38 cellular contexts compared by ENCODE assay signal in genomic region chr1:30104551-30104950, GRCh38.
"Had no signal": no experiment of that assay in that cellular context is flagged by ENCODE, and none has a peak within 500 bp of the region (broad histone marks: within the 10 kb centered on the region; RNA-seq: fewer than 3 reads in every experiment).

No MANE protein-coding gene starts in this region.

- H3K4me1 ChIP-seq: adrenal gland, ascending aorta, body of pancreas, breast epithelium had no signal

- H3K4me3 ChIP-seq: adrenal gland, ascending aorta, body of pancreas, breast epithelium, cardiac muscle cell had no signal

- H3K4me3 Mint-ChIP-seq: activated naive CD4-positive, alpha-beta T cell treated with anti-CD3 and anti-CD28 coated beads for 36 hours; activated naive CD4-positive, alpha-beta T cell treated with anti-CD3 and anti-CD28 coated beads, Interleukin-2, amount 10 ng/mL, durations not matched to agents 7 days and 5 days; activated naive CD4-positive, alpha-beta T cell treated with anti-CD3 and anti-CD28 coated beads, Interleukin-2, amount 50 U/mL, for 24 hours; activated naive CD8-positive, alpha-beta T cell; activated naive CD8-positive, alpha-beta T cell treated with anti-CD3 and anti-CD28 coated beads for 36 hours; activated naive CD8-positive, alpha-beta T cell treated with anti-CD3 and anti-CD28 coated beads, Interleukin-2, amount 10 ng/mL, durations not matched to agents 7 days and 5 days; activated naive CD8-positive, alpha-beta T cell treated with anti-CD3 and anti-CD28 coated beads, Interleukin-2, amount 50 U/mL, for 24 hours; activated T-cell treated with anti-CD3 and anti-CD28 coated beads, Interleukin-2, amount 50 U/mL, for 24 hours; activated T-cell treated with anti-CD3 and anti-CD28 coated beads, Interleukin-2, amount 50 U/mL, for 4 hours; activated T-cell treated with anti-CD3 and anti-CD28 coated beads, Interleukin-2, amount 50 U/mL, for 72 hours; activated T-helper 1 cell treated with anti-CD3 and anti-CD28 coated beads, Interleukin-12 subunit alpha, Interleukin-12 subunit beta, Interleukin-2, Interleukin-4 antibody, amounts not matched to agents 30 ng/mL and 10 ng/mL and 1 ng/mL, durations not matched to agents 14 hours and 24 hours and 36 hours; activated T-helper 17 cell treated with anti-CD3 and anti-CD28 coated beads, Interleukin-2, amount 50 U/mL, for 72 hours; brain; central memory CD8-positive, alpha-beta T cell had no signal

- DNase-seq: activated effector memory CD4-positive, alpha-beta T cell treated with anti-CD3 and anti-CD28 coated beads, Interleukin-2, amount 50 U/mL, for 16 hours; activated effector memory CD4-positive, alpha-beta T cell treated with Interleukin-2 at 50 U/mL for 16 hours; activated gamma-delta T cell; activated gamma-delta T cell treated with Interleukin-2 at 50 U/mL for 16 hours; activated naive CD4-positive, alpha-beta T cell; activated naive CD4-positive, alpha-beta T cell treated with anti-CD3 and anti-CD28 coated beads for 36 hours; activated naive CD4-positive, alpha-beta T cell treated with anti-CD3 and anti-CD28 coated beads, Interleukin-2, amount 10 ng/mL, durations not matched to agents 7 days and 5 days; activated naive CD4-positive, alpha-beta T cell treated with anti-CD3 and anti-CD28 coated beads, Interleukin-2, amount 50 U/mL, for 16 hours; activated naive CD4-positive, alpha-beta T cell treated with Interleukin-2 at 50 U/mL for 16 hours; activated naive CD8-positive, alpha-beta T cell treated with anti-CD3 and anti-CD28 coated beads for 36 hours; activated naive CD8-positive, alpha-beta T cell treated with anti-CD3 and anti-CD28 coated beads, Interleukin-2, amount 10 ng/mL, durations not matched to agents 7 days and 5 days; activated naive CD8-positive, alpha-beta T cell treated with anti-CD3 and anti-CD28 coated beads, Interleukin-2, amount 50 U/mL, for 24 hours; activated T-cell treated with anti-CD3 and anti-CD28 coated beads for 4 hours; activated T-cell treated with anti-CD3 and anti-CD28 coated beads, Interleukin-2, amount 50 U/mL, for 1 hour; activated T-cell treated with anti-CD3 and anti-CD28 coated beads, Interleukin-2, amount 50 U/mL, for 24 hours; activated T-cell treated with anti-CD3 and anti-CD28 coated beads, Interleukin-2, amount 50 U/mL, for 4 hours; activated T-cell treated with anti-CD3 and anti-CD28 coated beads, Interleukin-2, amount 50 U/mL, for 48 hours; activated T-cell treated with anti-CD3 and anti-CD28 coated beads, Interleukin-2, amount 50 U/mL, for 72 hours; adrenal gland; amniotic stem cell; aorta; body of pancreas; brain microvascular endothelial cell; caudate nucleus; cerebellar nuclear complex had no signal

- H3K36me3 ChIP-seq: adrenal gland, ascending aorta, brain microvascular endothelial cell, breast epithelium, cardiac muscle cell had no signal

- H3K9me3 ChIP-seq: adrenal gland, ascending aorta, body of pancreas, breast epithelium had no signal

- H3K4me1 Mint-ChIP-seq: activated naive CD4-positive, alpha-beta T cell treated with anti-CD3 and anti-CD28 coated beads, Interleukin-2, amount 10 ng/mL, durations not matched to agents 7 days and 5 days; activated naive CD4-positive, alpha-beta T cell treated with anti-CD3 and anti-CD28 coated beads, Interleukin-2, amount 50 U/mL, for 24 hours; activated naive CD8-positive, alpha-beta T cell treated with anti-CD3 and anti-CD28 coated beads for 36 hours; activated naive CD8-positive, alpha-beta T cell treated with anti-CD3 and anti-CD28 coated beads, Interleukin-2, amount 50 U/mL, for 24 hours; activated T-helper 17 cell treated with anti-CD3 and anti-CD28 coated beads, Interleukin-2, amount 50 U/mL, for 72 hours; central memory CD8-positive, alpha-beta T cell had no signal

- H3K27me3 ChIP-seq: ascending aorta, brain microvascular endothelial cell had no signal

- ATAC-seq: activated naive CD4-positive, alpha-beta T cell treated with anti-CD3 and anti-CD28 coated beads, Interleukin-2, amount 50 U/mL, for 72 hours; activated naive CD8-positive, alpha-beta T cell treated with anti-CD3 and anti-CD28 coated beads, Interleukin-2, amount 50 U/mL, for 24 hours; activated T-cell treated with anti-CD3 and anti-CD28 coated beads, Interleukin-2, amount 50 U/mL, for 4 hours; activated T-cell treated with anti-CD3 and anti-CD28 coated beads, Interleukin-2, amount 50 U/mL, for 72 hours; activated T-helper 17 cell treated with anti-CD3 and anti-CD28 coated beads, Interleukin-2, amount 50 U/mL, for 72 hours; body of pancreas had no signal

- H3K9me3 Mint-ChIP-seq: activated naive CD4-positive, alpha-beta T cell treated with anti-CD3 and anti-CD28 coated beads for 36 hours; activated naive CD4-positive, alpha-beta T cell treated with anti-CD3 and anti-CD28 coated beads, Interleukin-2, amount 10 ng/mL, durations not matched to agents 7 days and 5 days; activated naive CD4-positive, alpha-beta T cell treated with anti-CD3 and anti-CD28 coated beads, Interleukin-2, amount 50 U/mL, for 24 hours; activated naive CD4-positive, alpha-beta T cell treated with anti-CD3 and anti-CD28 coated beads, Interleukin-2, amount 50 U/mL, for 72 hours; activated naive CD8-positive, alpha-beta T cell treated with anti-CD3 and anti-CD28 coated beads for 36 hours; activated naive CD8-positive, alpha-beta T cell treated with anti-CD3 and anti-CD28 coated beads, Interleukin-2, amount 10 ng/mL, durations not matched to agents 7 days and 5 days; activated naive CD8-positive, alpha-beta T cell treated with anti-CD3 and anti-CD28 coated beads, Interleukin-2, amount 50 U/mL, for 24 hours; activated T-cell treated with anti-CD3 and anti-CD28 coated beads, Interleukin-2, amount 50 U/mL, for 24 hours; activated T-cell treated with anti-CD3 and anti-CD28 coated beads, Interleukin-2, amount 50 U/mL, for 4 hours; activated T-cell treated with anti-CD3 and anti-CD28 coated beads, Interleukin-2, amount 50 U/mL, for 72 hours; activated T-helper 1 cell treated with anti-CD3 and anti-CD28 coated beads, Interleukin-12 subunit alpha, Interleukin-12 subunit beta, Interleukin-2, Interleukin-4 antibody, amounts not matched to agents 30 ng/mL and 10 ng/mL and 1 ng/mL, durations not matched to agents 14 hours and 24 hours and 36 hours; activated T-helper 17 cell treated with anti-CD3 and anti-CD28 coated beads, Interleukin-2, amount 50 U/mL, for 72 hours; activated T-helper 2 cell treated with anti-CD3 and anti-CD28 coated beads, Interferon-gamma antibody, Interleukin-2, Interleukin-4, amounts not matched to agents 10 μg/mL and 5 μg/mL and 100 μg/mL, durations not matched to agents 14 hours and 24 hours and 36 hours; central memory CD8-positive, alpha-beta T cell had no signal

- H3K27ac Mint-ChIP-seq: activated naive CD4-positive, alpha-beta T cell treated with anti-CD3 and anti-CD28 coated beads for 36 hours; activated naive CD4-positive, alpha-beta T cell treated with anti-CD3 and anti-CD28 coated beads, Interleukin-2, amount 10 ng/mL, durations not matched to agents 7 days and 5 days; activated naive CD4-positive, alpha-beta T cell treated with anti-CD3 and anti-CD28 coated beads, Interleukin-2, amount 50 U/mL, for 24 hours; activated naive CD4-positive, alpha-beta T cell treated with anti-CD3 and anti-CD28 coated beads, Interleukin-2, amount 50 U/mL, for 72 hours; activated naive CD8-positive, alpha-beta T cell; activated naive CD8-positive, alpha-beta T cell treated with anti-CD3 and anti-CD28 coated beads for 36 hours; activated naive CD8-positive, alpha-beta T cell treated with anti-CD3 and anti-CD28 coated beads, Interleukin-2, amount 10 ng/mL, durations not matched to agents 7 days and 5 days; activated naive CD8-positive, alpha-beta T cell treated with anti-CD3 and anti-CD28 coated beads, Interleukin-2, amount 50 U/mL, for 24 hours; activated T-cell treated with anti-CD3 and anti-CD28 coated beads, Interleukin-2, amount 50 U/mL, for 24 hours; activated T-cell treated with anti-CD3 and anti-CD28 coated beads, Interleukin-2, amount 50 U/mL, for 72 hours; activated T-helper 1 cell treated with anti-CD3 and anti-CD28 coated beads, Interleukin-12 subunit alpha, Interleukin-12 subunit beta, Interleukin-2, Interleukin-4 antibody, amounts not matched to agents 30 ng/mL and 10 ng/mL and 1 ng/mL, durations not matched to agents 14 hours and 24 hours and 36 hours; activated T-helper 17 cell treated with anti-CD3 and anti-CD28 coated beads, Interleukin-2, amount 50 U/mL, for 72 hours; activated T-helper 2 cell treated with anti-CD3 and anti-CD28 coated beads, Interferon-gamma antibody, Interleukin-2, Interleukin-4, amounts not matched to agents 10 μg/mL and 5 μg/mL and 100 μg/mL, durations not matched to agents 14 hours and 24 hours and 36 hours had no signal

- FAIRE-seq: astrocyte, bronchial epithelial cell had no signal

- H3K36me3 Mint-ChIP-seq: activated naive CD4-positive, alpha-beta T cell treated with anti-CD3 and anti-CD28 coated beads, Interleukin-2, amount 10 ng/mL, durations not matched to agents 7 days and 5 days; activated naive CD4-positive, alpha-beta T cell treated with anti-CD3 and anti-CD28 coated beads, Interleukin-2, amount 50 U/mL, for 24 hours; activated naive CD4-positive, alpha-beta T cell treated with anti-CD3 and anti-CD28 coated beads, Interleukin-2, amount 50 U/mL, for 72 hours; activated naive CD8-positive, alpha-beta T cell; activated naive CD8-positive, alpha-beta T cell treated with anti-CD3 and anti-CD28 coated beads for 36 hours; activated naive CD8-positive, alpha-beta T cell treated with anti-CD3 and anti-CD28 coated beads, Interleukin-2, amount 10 ng/mL, durations not matched to agents 7 days and 5 days; brain had no signal

- H3K27ac ChIP-seq: adrenal gland, ascending aorta, body of pancreas, brain microvascular endothelial cell, breast epithelium, cardiac muscle cell had no signal
